23 cellular contexts compared by ENCODE assay signal in genomic region chr9:109789582-109790360, GRCh38. TPM values are rescaled to one million over a fixed set of nuclear protein-coding genes. Genes with fewer than 3 reads are reported as not detected.
DNase-seq lines count a peak whose midpoint lies in the region; TF ChIP-seq lines count a peak whose summit lies in the region.
"Had no signal": no experiment of that assay in that cellular context is flagged by ENCODE, and none has a peak within 500 bp of the region (broad histone marks: within the 10 kb centered on the region; RNA-seq: fewer than 3 reads in every experiment).

No MANE protein-coding gene starts in this region.

- no peak overlapping the region for H2BK5ac ChIP-seq in mesenchymal stem cell (ENCODE audit: low read depth, low read length, poor library complexity, severe bottlenecking)

- H3K4me3 ChIP-seq in cardiac muscle cell, result no peak overlapping the region
- H3K4me3 ChIP-seq in right atrium auricular region, result no peak overlapping the region
- no peak overlapping the region for H3K4me3 ChIP-seq in mesenchymal stem cell (ENCODE audit: insufficient read depth in 1 of 2, low read depth in 1 of 2, low read length in 2 of 2)
- H3K4me3 ChIP-seq: body of pancreas, psoas muscle, thyroid gland had no signal

- peak overlapping the region; percentile 14 for H3K4me2 ChIP-seq in mesenchymal stem cell (ENCODE audit: low read length, poor library complexity, severe bottlenecking)

- no peak for DNase-seq in cardiac muscle cell (ENCODE audit: low read depth in 1 of 2, low spot score in 1 of 2)
- no peak for DNase-seq in right atrium auricular region (ENCODE audit: low spot score)
- DNase-seq in glomerular visceral epithelial cell (ENCODE audit: extremely low spot score), result peak; percentile 48
- DNase-seq in mesenchymal stem cell, result no peak
- no peak for DNase-seq in type B pancreatic cell (ENCODE audit: extremely low spot score, unreplicated experiment)
- DNase-seq in NCI-H2081 (lab: John Stamatoyannopoulos, UW), result no peak
- DNase-seq in NCI-H1694 (lab: John Stamatoyannopoulos, UW), result no peak
- no peak for DNase-seq in cerebellar cortex (ENCODE audit: low spot score)
- DNase-seq: activated CD4-positive, alpha-beta T cell treated with anti-CD3 and anti-CD28 coated beads, Interleukin-2, amount 10 ng/mL, durations not matched to agents 7 days and 5 days; activated gamma-delta T cell treated with Interleukin-2 at 50 U/mL for 16 hours; activated T-cell treated with anti-CD3 and anti-CD28 coated beads, Interleukin-2, amount 50 U/mL, for 4 hours; body of pancreas; CD4-positive, alpha-beta memory T cell; kidney; NCI-H1417 treated with DMSO at 0.1 percent for 48 hours; NCI-H446; NCI-H82; psoas muscle; stimulated activated naive CD8-positive, alpha-beta T cell treated with anti-CD3 and anti-CD28 coated beads, Interleukin-15, amount 100 ng/mL, for 72 hours; thyroid gland had no signal

- peaks cover 72% of the 10 kb centered on the region for H3K4me1 ChIP-seq in cardiac muscle cell (ENCODE audit: low read depth)
- peaks cover 0 to 67% of the 10 kb centered on the region in 2 donors for H3K4me1 ChIP-seq in right atrium auricular region
- peaks cover 18% of the 10 kb centered on the region for H3K4me1 ChIP-seq in mesenchymal stem cell (ENCODE audit: control insufficient read depth, insufficient read depth, low read depth, low read length)
- H3K4me1 ChIP-seq: thyroid gland had no signal

- 59% methylated on average over 5 of the region's 7 CpGs for WGBS in mesenchymal stem cell

- no peak overlapping the region for H2BK15ac ChIP-seq in mesenchymal stem cell (ENCODE audit: low read depth, poor library complexity, severe bottlenecking)

- H3K79me1 ChIP-seq in mesenchymal stem cell (replicated peaks; ENCODE audit: low read length, poor library complexity, severe bottlenecking), result peaks cover 27% of the 10 kb centered on the region

- no peaks in the 10 kb centered on the region for H3K36me3 ChIP-seq in cardiac muscle cell
- no peaks in the 10 kb centered on the region for H3K36me3 ChIP-seq in right atrium auricular region
- H3K36me3 ChIP-seq in mesenchymal stem cell (ENCODE audit: control insufficient read depth in 1 of 2, insufficient read depth in 2 of 2, low read depth in 1 of 2, low read length in 2 of 2), result no peaks in the 10 kb centered on the region
- H3K36me3 ChIP-seq: thyroid gland had no signal

- H3K9me3 Mint-ChIP-seq in type B pancreatic cell, result peaks cover 10% of the 10 kb centered on the region
- H3K9me3 Mint-ChIP-seq: activated CD4-positive, alpha-beta T cell treated with anti-CD3 and anti-CD28 coated beads, Interleukin-2, amount 10 ng/mL, durations not matched to agents 7 days and 5 days; activated T-cell treated with anti-CD3 and anti-CD28 coated beads, Interleukin-2, amount 50 U/mL, for 4 hours; CD4-positive, alpha-beta memory T cell; memory B cell; WTC11 had no signal

- no peak overlapping the region for H2AK5ac ChIP-seq in mesenchymal stem cell (ENCODE audit: low read length, severe bottlenecking)

- H3K4me3 Mint-ChIP-seq in type B pancreatic cell, result peak overlapping the region; percentile 0
- H3K4me3 Mint-ChIP-seq: activated CD4-positive, alpha-beta T cell treated with anti-CD3 and anti-CD28 coated beads, Interleukin-2, amount 10 ng/mL, durations not matched to agents 7 days and 5 days; activated T-cell treated with anti-CD3 and anti-CD28 coated beads, Interleukin-2, amount 50 U/mL, for 4 hours; CD4-positive, alpha-beta memory T cell; memory B cell; stimulated activated naive CD8-positive, alpha-beta T cell treated with anti-CD3 and anti-CD28 coated beads, Interleukin-15, amount 100 ng/mL, for 72 hours; WTC11 had no signal

- peak overlapping the region; percentile 49 for H3K27ac ChIP-seq in cardiac muscle cell
- H3K27ac ChIP-seq in right atrium auricular region, result peak overlapping the region in 1 of 2 donors; percentile 52
- H3K27ac ChIP-seq in mesenchymal stem cell (ENCODE audit: low read length, poor library complexity, severe bottlenecking), result peak overlapping the region; percentile 76
- H3K27ac ChIP-seq: body of pancreas, psoas muscle, RWPE1, thyroid gland had no signal

- peak overlapping the region in 1 of 2 experiments; percentile 42 for H2BK12ac ChIP-seq in mesenchymal stem cell (ENCODE audit: low read length in 2 of 2)

- no peak overlapping the region for H2BK120ac ChIP-seq in mesenchymal stem cell (ENCODE audit: low read depth, low read length)

- peak overlapping the region in 1 of 2 experiments; percentile 42 for H3K4ac ChIP-seq in mesenchymal stem cell (ENCODE audit: low read depth in 1 of 2, low read length in 2 of 2)

- no peaks in the 10 kb centered on the region for H3K27me3 ChIP-seq in cardiac muscle cell
- no peaks in the 10 kb centered on the region for H3K27me3 ChIP-seq in right atrium auricular region
- no peaks in the 10 kb centered on the region for H3K27me3 ChIP-seq in mesenchymal stem cell (ENCODE audit: control insufficient read depth in 1 of 2, insufficient read depth in 1 of 2, low read length in 2 of 2)
- H3K27me3 ChIP-seq: body of pancreas, thyroid gland had no signal

- no peak overlapping the region for H3K23ac ChIP-seq in mesenchymal stem cell (ENCODE audit: low read length in 2 of 2)

- no peak overlapping the region for H3K14ac ChIP-seq in mesenchymal stem cell (ENCODE audit: low read length in 2 of 2)

- no peak overlapping the region for H3K27ac Mint-ChIP-seq in type B pancreatic cell
- H3K27ac Mint-ChIP-seq: activated CD4-positive, alpha-beta T cell treated with anti-CD3 and anti-CD28 coated beads, Interleukin-2, amount 10 ng/mL, durations not matched to agents 7 days and 5 days; CD4-positive, alpha-beta memory T cell; memory B cell; stimulated activated naive CD8-positive, alpha-beta T cell treated with anti-CD3 and anti-CD28 coated beads, Interleukin-15, amount 100 ng/mL, for 72 hours; WTC11 had no signal

- peaks cover 3% of the 10 kb centered on the region for H3K36me3 Mint-ChIP-seq in type B pancreatic cell
- H3K36me3 Mint-ChIP-seq: CD4-positive, alpha-beta memory T cell; memory B cell; WTC11 had no signal

- H4K91ac ChIP-seq in mesenchymal stem cell (ENCODE audit: low read length), result no peak overlapping the region

- H4K8ac ChIP-seq in mesenchymal stem cell (ENCODE audit: low read length), result peak overlapping the region; percentile 5

- TF ChIP-seq CTCF in cardiac muscle cell (IDR thresholded peaks at IDR 0.05; ENCODE audit: low read depth, low read length), result no peak
- no peak for TF ChIP-seq CTCF in right atrium auricular region (IDR thresholded peaks at IDR 0.05)
- TF ChIP-seq CTCF in type B pancreatic cell (conservative IDR thresholded peaks at IDR 0.05), result no peak

- H3K18ac ChIP-seq in mesenchymal stem cell (ENCODE audit: low read depth in 1 of 2, low read length in 2 of 2), result peak overlapping the region in 1 of 2 experiments; percentile 55

- H3K9ac ChIP-seq in mesenchymal stem cell (ENCODE audit: low read length), result no peak overlapping the region

- peaks cover 48% of the 10 kb centered on the region for H3K4me1 Mint-ChIP-seq in type B pancreatic cell (ENCODE audit: unreplicated experiment)
- H3K4me1 Mint-ChIP-seq: activated CD4-positive, alpha-beta T cell treated with anti-CD3 and anti-CD28 coated beads, Interleukin-2, amount 10 ng/mL, durations not matched to agents 7 days and 5 days; CD4-positive, alpha-beta memory T cell; memory B cell; stimulated activated naive CD8-positive, alpha-beta T cell treated with anti-CD3 and anti-CD28 coated beads, Interleukin-15, amount 100 ng/mL, for 72 hours; WTC11 had no signal

- H3K9me3 ChIP-seq in cardiac muscle cell (ENCODE audit: low read depth) (no peaks in the 10 kb centered on the region), right atrium auricular region (no peaks in the 10 kb centered on the region), mesenchymal stem cell (ENCODE audit: control insufficient read depth, low read length) (no peaks in the 10 kb centered on the region)
- H3K9me3 ChIP-seq: body of pancreas, psoas muscle, thyroid gland had no signal

- no peak overlapping the region for H2AFZ ChIP-seq in mesenchymal stem cell (ENCODE audit: low read depth, low read length)

- no peaks in the 10 kb centered on the region for H3K27me3 Mint-ChIP-seq in type B pancreatic cell
- H3K27me3 Mint-ChIP-seq: stimulated activated naive CD8-positive, alpha-beta T cell treated with anti-CD3 and anti-CD28 coated beads, Interleukin-15, amount 100 ng/mL, for 72 hours had no signal

RNA-seq across cellular contexts. Expression of gene PALM2AKAP2, which starts 9.8 kb away (rescaled TPM):
- total RNA-seq in cardiac muscle cell (94.7 and 121 TPM in 2 replicates), right atrium auricular region (10 to 100 TPM; 56.6 to 61.1 TPM), type B pancreatic cell (ENCODE audit: low replicate concordance) (4.2 and 24.4 TPM in 2 replicates)
- polyA plus RNA-seq in cardiac muscle cell, result 55.1 and 71.7 TPM in 2 replicates
- polyA plus RNA-seq in mesenchymal stem cell (2013, experiment 1 of 2), result 11.3 TPM
- 10.8 TPM for polyA plus RNA-seq in mesenchymal stem cell (2013, experiment 2 of 2)
- total RNA-seq: CD4-positive, alpha-beta memory T cell had no signal
- polyA plus RNA-seq: CD4-positive, alpha-beta memory T cell had no signal
